Comparison of ENCODE assay signal across 1 cellular context in genomic region chr10:21533577-21534475, GRCh38.
TF ChIP-seq lines count a peak whose summit lies in the region.

TSS of gene MLLT10 (plus strand) at chr10:21534232. CDS start at chr10:21534645, 413 bp downstream.

TF ChIP-seq in K562, 482 proteins besides CTCF, POLR2A, EP300 and RAD21 (continued from another document and continues in another):
- TF ChIP-seq UBTF (IDR thresholded peaks at IDR 0.05; ENCODE audit: borderline replicate concordance in 1 of 2, low read depth in 2 of 2, low read length in 2 of 2) (0 out of 4 replicates have a peak, but pooled peaks of 1 of the 2 experiments have one; percentile 42), JUN (IDR thresholded peaks at IDR 0.05; ENCODE audit: borderline replicate concordance, low read depth, low read length) (peak; percentile 12; the same call in 1 of the 2 replicates), JUN (CRISPR knock-in tag; IDR thresholded peaks at IDR 0.05; ENCODE audit: borderline replicate concordance) (no peak), ZNF79 (CRISPR knock-in tag; IDR thresholded peaks at IDR 0.05; ENCODE audit: low read depth) (no peak), MYC (IDR thresholded peaks at IDR 0.05; ENCODE audit: low read depth, low read length) (peak; percentile 84), MYC (CRISPR knock-in tag; IDR thresholded peaks at IDR 0.05; ENCODE audit: borderline replicate concordance, low read depth) (peak; percentile 81; the same call in 1 of the 2 replicates), ZNF41 (CRISPR knock-in tag; conservative IDR thresholded peaks at IDR 0.05) (0 out of 2 replicates have a peak, but pooled peaks have one; percentile 19), ATF6 (CRISPR knock-in tag; IDR thresholded peaks at IDR 0.05) (peak; percentile 55; the same call in 1 of the 2 replicates), RB1 (IDR thresholded peaks at IDR 0.05; ENCODE audit: low read depth) (peak; percentile 90), MXI1 (IDR thresholded peaks at IDR 0.05; ENCODE audit: low read depth, low read length) (peak; percentile 17; the same call in 1 of the 2 replicates), CBFB (CRISPR knock-in tag; IDR thresholded peaks at IDR 0.05) (0 out of 2 replicates have a peak, but pooled peaks have one; percentile 26), ZNF830 (CRISPR knock-in tag; IDR thresholded peaks at IDR 0.05) (no peak), KLF13 (tag; IDR thresholded peaks at IDR 0.05; ENCODE audit: borderline replicate concordance, low read depth) (no peak), ZNF395 (CRISPR knock-in tag; IDR thresholded peaks at IDR 0.05) (peak; percentile 97), POLR2G (IDR thresholded peaks at IDR 0.05; ENCODE audit: low read depth, low read length) (peak; percentile 93), BRF2 (IDR thresholded peaks at IDR 0.05; ENCODE audit: borderline replicate concordance, insufficient read depth, insufficient read length) (no peak), SNRNP70 (optimal IDR thresholded peaks at IDR 0.05; ENCODE audit: low read depth, low read length) (no peak), PYGO2 (tag; IDR thresholded peaks at IDR 0.05) (0 out of 2 replicates have a peak, but pooled peaks have one; percentile 8), PTTG1 (tag; IDR thresholded peaks at IDR 0.05; ENCODE audit: low read depth) (no peak), POLR2AphosphoS5 (IDR thresholded peaks at IDR 0.05; ENCODE audit: control insufficient read depth, insufficient read depth, low read depth, low read length) (peak; percentile 78; the same call in 1 of the 2 replicates), HMGN3 (IDR thresholded peaks at IDR 0.05; ENCODE audit: borderline replicate concordance, extremely low read depth, insufficient read length, low read depth, low read length) (peak; percentile 88), ZNF197 (CRISPR knock-in tag; IDR thresholded peaks at IDR 0.05; ENCODE audit: low read depth) (peak; percentile 86), CBX1 (IDR thresholded peaks at IDR 0.05; ENCODE audit: low read depth) (peak; percentile 89; the same call in 1 of the 2 replicates), ZNF592 (IDR thresholded peaks at IDR 0.05) (peak; percentile 85), TAF9B (IDR thresholded peaks at IDR 0.05; ENCODE audit: partially characterized antibody) (peak; percentile 74), CCNT2 (IDR thresholded peaks at IDR 0.05; ENCODE audit: borderline replicate concordance, extremely low read depth, insufficient read length, low read depth, low read length) (peak; percentile 86), CXXC5 (CRISPR knock-in tag; IDR thresholded peaks at IDR 0.05) (peak; percentile 94)
- TF ChIP-seq, protein P1, sequence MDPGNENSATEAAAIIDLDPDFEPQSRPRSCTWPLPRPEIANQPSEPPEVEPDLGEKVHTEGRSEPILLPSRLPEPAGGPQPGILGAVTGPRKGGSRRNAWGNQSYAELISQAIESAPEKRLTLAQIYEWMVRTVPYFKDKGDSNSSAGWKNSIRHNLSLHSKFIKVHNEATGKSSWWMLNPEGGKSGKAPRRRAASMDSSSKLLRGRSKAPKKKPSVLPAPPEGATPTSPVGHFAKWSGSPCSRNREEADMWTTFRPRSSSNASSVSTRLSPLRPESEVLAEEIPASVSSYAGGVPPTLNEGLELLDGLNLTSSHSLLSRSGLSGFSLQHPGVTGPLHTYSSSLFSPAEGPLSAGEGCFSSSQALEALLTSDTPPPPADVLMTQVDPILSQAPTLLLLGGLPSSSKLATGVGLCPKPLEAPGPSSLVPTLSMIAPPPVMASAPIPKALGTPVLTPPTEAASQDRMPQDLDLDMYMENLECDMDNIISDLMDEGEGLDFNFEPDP (CRISPR knock-in tag; IDR thresholded peaks at IDR 0.05) = 0 out of 2 replicates have a peak, but pooled peaks have one; percentile 36
- TF ChIP-seq, protein P2, sequence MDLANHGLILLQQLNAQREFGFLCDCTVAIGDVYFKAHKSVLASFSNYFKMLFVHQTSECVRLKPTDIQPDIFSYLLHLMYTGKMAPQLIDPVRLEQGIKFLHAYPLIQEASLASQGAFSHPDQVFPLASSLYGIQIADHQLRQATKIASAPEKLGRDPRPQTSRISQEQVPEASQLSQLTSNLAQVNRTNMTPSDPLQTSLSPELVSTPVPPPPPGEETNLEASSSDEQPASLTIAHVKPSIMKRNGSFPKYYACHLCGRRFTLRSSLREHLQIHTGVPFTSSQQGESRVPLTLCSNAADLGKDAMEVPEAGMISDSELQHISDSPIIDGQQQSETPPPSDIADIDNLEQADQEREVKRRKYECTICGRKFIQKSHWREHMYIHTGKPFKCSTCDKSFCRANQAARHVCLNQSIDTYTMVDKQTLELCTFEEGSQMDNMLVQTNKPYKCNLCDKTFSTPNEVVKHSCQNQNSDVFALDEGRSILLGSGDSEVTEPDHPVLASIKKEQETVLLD (IDR thresholded peaks at IDR 0.05) = peak; percentile 61; the same call in 1 of the 2 replicates
- TF ChIP-seq, protein P3, sequence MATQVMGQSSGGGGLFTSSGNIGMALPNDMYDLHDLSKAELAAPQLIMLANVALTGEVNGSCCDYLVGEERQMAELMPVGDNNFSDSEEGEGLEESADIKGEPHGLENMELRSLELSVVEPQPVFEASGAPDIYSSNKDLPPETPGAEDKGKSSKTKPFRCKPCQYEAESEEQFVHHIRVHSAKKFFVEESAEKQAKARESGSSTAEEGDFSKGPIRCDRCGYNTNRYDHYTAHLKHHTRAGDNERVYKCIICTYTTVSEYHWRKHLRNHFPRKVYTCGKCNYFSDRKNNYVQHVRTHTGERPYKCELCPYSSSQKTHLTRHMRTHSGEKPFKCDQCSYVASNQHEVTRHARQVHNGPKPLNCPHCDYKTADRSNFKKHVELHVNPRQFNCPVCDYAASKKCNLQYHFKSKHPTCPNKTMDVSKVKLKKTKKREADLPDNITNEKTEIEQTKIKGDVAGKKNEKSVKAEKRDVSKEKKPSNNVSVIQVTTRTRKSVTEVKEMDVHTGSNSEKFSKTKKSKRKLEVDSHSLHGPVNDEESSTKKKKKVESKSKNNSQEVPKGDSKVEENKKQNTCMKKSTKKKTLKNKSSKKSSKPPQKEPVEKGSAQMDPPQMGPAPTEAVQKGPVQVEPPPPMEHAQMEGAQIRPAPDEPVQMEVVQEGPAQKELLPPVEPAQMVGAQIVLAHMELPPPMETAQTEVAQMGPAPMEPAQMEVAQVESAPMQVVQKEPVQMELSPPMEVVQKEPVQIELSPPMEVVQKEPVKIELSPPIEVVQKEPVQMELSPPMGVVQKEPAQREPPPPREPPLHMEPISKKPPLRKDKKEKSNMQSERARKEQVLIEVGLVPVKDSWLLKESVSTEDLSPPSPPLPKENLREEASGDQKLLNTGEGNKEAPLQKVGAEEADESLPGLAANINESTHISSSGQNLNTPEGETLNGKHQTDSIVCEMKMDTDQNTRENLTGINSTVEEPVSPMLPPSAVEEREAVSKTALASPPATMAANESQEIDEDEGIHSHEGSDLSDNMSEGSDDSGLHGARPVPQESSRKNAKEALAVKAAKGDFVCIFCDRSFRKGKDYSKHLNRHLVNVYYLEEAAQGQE (CRISPR knock-in tag; IDR thresholded peaks at IDR 0.05; ENCODE audit: low read depth) = 0 out of 2 replicates have a peak, but pooled peaks have one; percentile 27
- TF ChIP-seq, protein P4, sequence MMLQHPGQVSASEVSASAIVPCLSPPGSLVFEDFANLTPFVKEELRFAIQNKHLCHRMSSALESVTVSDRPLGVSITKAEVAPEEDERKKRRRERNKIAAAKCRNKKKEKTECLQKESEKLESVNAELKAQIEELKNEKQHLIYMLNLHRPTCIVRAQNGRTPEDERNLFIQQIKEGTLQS (IDR thresholded peaks at IDR 0.05) = no peak
- TF ChIP-seq, protein P4 (CRISPR knock-in tag; conservative IDR thresholded peaks at IDR 0.05) = 0 out of 2 replicates have a peak, but pooled peaks have one; percentile 49
